ENCODE assay signal across 11 cellular contexts in genomic region chr2:192749606-192750200, GRCh38.
DNase-seq lines count a peak whose midpoint lies in the region; ATAC-seq, FAIRE-seq and TF ChIP-seq lines count a peak whose summit lies in the region.
"Had no signal": no experiment of that assay in that cellular context is flagged by ENCODE, and none has a peak within 500 bp of the region (broad histone marks: within the 10 kb centered on the region; RNA-seq: fewer than 3 reads in every experiment).

No MANE protein-coding gene starts in this region.

- H2AFZ ChIP-seq in smooth muscle cell (ENCODE audit: low read depth) = no peak overlapping the region

- DNase-seq in NCI-H345 treated with DMSO at 0.1 percent for 48 hours (lab: John Stamatoyannopoulos, UW; ENCODE audit: unreplicated experiment) = peak; percentile 3
- DNase-seq in NCI-H345 (lab: John Stamatoyannopoulos, UW) = no peak
- DNase-seq in NCI-H69 (lab: John Stamatoyannopoulos, UW) = peak; percentile 64
- peak; percentile 15 for DNase-seq in cerebellar cortex (ENCODE audit: low spot score)
- no peak for DNase-seq in smooth muscle cell (lab: John Stamatoyannopoulos, UW; ENCODE audit: unreplicated experiment)
- no peak for DNase-seq in cortex of kidney (lab: John Stamatoyannopoulos, UW)
- DNase-seq in GM12891 (ENCODE audit: insufficient read length, low spot score) = no peak
- DNase-seq in upper lobe of left lung = no peak
- DNase-seq: activated effector memory CD4-positive, alpha-beta T cell treated with anti-CD3 and anti-CD28 coated beads, Interleukin-2, amount 50 U/mL, for 16 hours; T-helper 1 cell had no signal

- no peak for ATAC-seq in upper lobe of left lung (ENCODE audit: low FRiP score in 2 of 2)

- TF ChIP-seq EP300 in upper lobe of left lung (IDR thresholded peaks at IDR 0.05) = no peak

- TF ChIP-seq CTCF in smooth muscle cell (IDR thresholded peaks at IDR 0.05; ENCODE audit: borderline replicate concordance, insufficient read depth, poor library complexity, severe bottlenecking) = peak; percentile 21
- no peak for TF ChIP-seq CTCF in upper lobe of left lung (IDR thresholded peaks at IDR 0.05)

- H3K27me3 ChIP-seq in smooth muscle cell (ENCODE audit: low read depth) (no peaks in the 10 kb centered on the region), upper lobe of left lung (no peaks in the 10 kb centered on the region)
- H3K27me3 ChIP-seq: neutrophil had no signal

- H3K4me1 ChIP-seq in smooth muscle cell (ENCODE audit: low read depth) (no peaks in the 10 kb centered on the region), upper lobe of left lung (no peaks in the 10 kb centered on the region)

- H3K4me3 ChIP-seq in smooth muscle cell (no peak overlapping the region), upper lobe of left lung (no peak overlapping the region)

- H3K27ac ChIP-seq in smooth muscle cell (ENCODE audit: low read depth) (no peak overlapping the region), upper lobe of left lung (no peak overlapping the region)
- H3K27ac ChIP-seq: neutrophil had no signal

- TF ChIP-seq POLR2A in GM12891 (IDR thresholded peaks at IDR 0.05; ENCODE audit: low read depth, low read length) (no peak), upper lobe of left lung (IDR thresholded peaks at IDR 0.05) (no peak)

- H3K9ac ChIP-seq in smooth muscle cell (ENCODE audit: low read depth) = no peak overlapping the region

- WGBS in smooth muscle cell (ENCODE audit: low lambda C conversion rate) = 76% methylated on average over 1 of the region's 1 CpG
- WGBS in upper lobe of left lung, 2 donors = 65 to 78% methylated on average over 1 of the region's 1 CpG

- H3K79me2 ChIP-seq in smooth muscle cell (ENCODE audit: low read depth) = no peaks in the 10 kb centered on the region

- H3K36me3 ChIP-seq in smooth muscle cell (ENCODE audit: low read depth) (no peaks in the 10 kb centered on the region), upper lobe of left lung (no peaks in the 10 kb centered on the region)
- H3K36me3 ChIP-seq: neutrophil had no signal

- H3K9me3 ChIP-seq in smooth muscle cell (replicated peaks; ENCODE audit: low read depth) (no peaks in the 10 kb centered on the region), upper lobe of left lung (no peaks in the 10 kb centered on the region)
- H3K9me3 ChIP-seq: neutrophil had no signal

- no peak for FAIRE-seq in GM12891 (lab: Jason Lieb, UNC)

- no peak overlapping the region for H3K4me2 ChIP-seq in smooth muscle cell

- H4K20me1 ChIP-seq in smooth muscle cell (ENCODE audit: low read depth) = no peaks in the 10 kb centered on the region

- H3F3A ChIP-seq in smooth muscle cell (ENCODE audit: low read depth) = no peaks in the 10 kb centered on the region

TF ChIP-seq in GM12891, 5 proteins besides CTCF, POLR2A, EP300 and RAD21:
- TF ChIP-seq TAF1 (IDR thresholded peaks at IDR 0.05; ENCODE audit: low read depth, low read length) = no peak
- TF ChIP-seq PAX5 (IDR thresholded peaks at IDR 0.05; ENCODE audit: insufficient read depth, low read length, severe bottlenecking) = no peak
- no peak for TF ChIP-seq POLR2AphosphoS5 (IDR thresholded peaks at IDR 0.05; ENCODE audit: low read depth, low read length)
- TF ChIP-seq SPI1 (IDR thresholded peaks at IDR 0.05; ENCODE audit: low read depth, low read length) = no peak
- TF ChIP-seq POU2F2 (IDR thresholded peaks at IDR 0.05; ENCODE audit: low read depth, low read length) = no peak
TF ChIP-seq in GM12891: peak in this region for 0.

Comparison
In these comparisons a context has a peak if more than half of its experiments do, and no peak if none do; other contexts are left out.
1. DNase-seq: peak in NCI-H345 treated with DMSO at 0.1 percent for 48 hours (single experiment), NCI-H69 (single experiment) and cerebellar cortex (single experiment); none in NCI-H345 (single experiment), smooth muscle cell (single experiment), cortex of kidney (single experiment), GM12891 (single experiment) and upper lobe of left lung (0 of 2).